ENCODE assay signal across 2 cellular contexts in genomic region chr7:122695816-122696215, GRCh38.
TF ChIP-seq lines count a peak whose summit lies in the region.

No MANE protein-coding gene starts in this region.

TF ChIP-seq in HepG2, 621 proteins besides CTCF, POLR2A, EP300 and RAD21 (continues in another document):
- no peak for TF ChIP-seq ZNF724P (CRISPR knock-in tag; IDR thresholded peaks at IDR 0.05; ENCODE audit: borderline replicate concordance)
- TF ChIP-seq NFKBIZ (CRISPR knock-in tag; IDR thresholded peaks at IDR 0.05): no peak
- no peak for TF ChIP-seq ZNF660 (CRISPR knock-in tag; IDR thresholded peaks at IDR 0.05; ENCODE audit: borderline replicate concordance, low read depth)
- TF ChIP-seq ARNT (IDR thresholded peaks at IDR 0.05): no peak
- TF ChIP-seq ONECUT2 (CRISPR knock-in tag; IDR thresholded peaks at IDR 0.05): no peak
- TF ChIP-seq ZNF280B (CRISPR knock-in tag; IDR thresholded peaks at IDR 0.05; ENCODE audit: borderline replicate concordance): no peak
- no peak for TF ChIP-seq SMARCC2 (IDR thresholded peaks at IDR 0.05)
- no peak for TF ChIP-seq ZSCAN31 (CRISPR knock-in tag; IDR thresholded peaks at IDR 0.05; ENCODE audit: low read depth)
- 0 out of 2 replicates have a peak, but pooled peaks have one; percentile 22 for TF ChIP-seq SP4 (CRISPR knock-in tag; IDR thresholded peaks at IDR 0.05)
- no peak for TF ChIP-seq SNAI1 (CRISPR knock-in tag; IDR thresholded peaks at IDR 0.05; ENCODE audit: borderline replicate concordance)
- no peak for TF ChIP-seq PHF8 (CRISPR knock-in tag; IDR thresholded peaks at IDR 0.05)
- TF ChIP-seq RFX1 (IDR thresholded peaks at IDR 0.05): no peak
- TF ChIP-seq SAP130 (CRISPR knock-in tag; IDR thresholded peaks at IDR 0.05; ENCODE audit: low read depth): peak; percentile 59; the same call in 1 of the 2 replicates
- TF ChIP-seq RXRB (CRISPR knock-in tag; IDR thresholded peaks at IDR 0.05; ENCODE audit: borderline replicate concordance): 0 out of 2 replicates have a peak, but pooled peaks have one; percentile 24
- TF ChIP-seq SETDB1 (CRISPR knock-in tag; IDR thresholded peaks at IDR 0.05; ENCODE audit: borderline replicate concordance): no peak
- TF ChIP-seq BCL3 (CRISPR knock-in tag; IDR thresholded peaks at IDR 0.05): no peak
- TF ChIP-seq PHF21A (CRISPR knock-in tag; IDR thresholded peaks at IDR 0.05): no peak
- TF ChIP-seq RFX3 (CRISPR knock-in tag; IDR thresholded peaks at IDR 0.05): no peak
- no peak for TF ChIP-seq NFE2 (CRISPR knock-in tag; IDR thresholded peaks at IDR 0.05)
- TF ChIP-seq ZNF737 (CRISPR knock-in tag; IDR thresholded peaks at IDR 0.05; ENCODE audit: borderline replicate concordance): no peak
- no peak for TF ChIP-seq TRAFD1 (CRISPR knock-in tag; IDR thresholded peaks at IDR 0.05; ENCODE audit: borderline replicate concordance)
- TF ChIP-seq ZBTB7B (CRISPR knock-in tag; IDR thresholded peaks at IDR 0.05): no peak
- no peak for TF ChIP-seq SSRP1 (CRISPR knock-in tag; IDR thresholded peaks at IDR 0.05)
- TF ChIP-seq SNAPC4 (CRISPR knock-in tag; IDR thresholded peaks at IDR 0.05): no peak
- peak; percentile 9; the same call in 1 of the 2 replicates for TF ChIP-seq GATAD1 (CRISPR knock-in tag; IDR thresholded peaks at IDR 0.05)

TF ChIP-seq in GM23338, 12 proteins besides CTCF, POLR2A, EP300 and RAD21:
- TF ChIP-seq EZH2phosphoT487 (IDR thresholded peaks at IDR 0.05; ENCODE audit: unreplicated experiment) (no peak), REST (IDR thresholded peaks at IDR 0.05; ENCODE audit: unreplicated experiment) (no peak), ZNF114 (CRISPR knock-in tag; IDR thresholded peaks at IDR 0.05) (no peak), ZNF462 (CRISPR knock-in tag; IDR thresholded peaks at IDR 0.05) (no peak)
